Comparison of ENCODE assay signal across 9 cellular contexts in the genomic region with DNA sequence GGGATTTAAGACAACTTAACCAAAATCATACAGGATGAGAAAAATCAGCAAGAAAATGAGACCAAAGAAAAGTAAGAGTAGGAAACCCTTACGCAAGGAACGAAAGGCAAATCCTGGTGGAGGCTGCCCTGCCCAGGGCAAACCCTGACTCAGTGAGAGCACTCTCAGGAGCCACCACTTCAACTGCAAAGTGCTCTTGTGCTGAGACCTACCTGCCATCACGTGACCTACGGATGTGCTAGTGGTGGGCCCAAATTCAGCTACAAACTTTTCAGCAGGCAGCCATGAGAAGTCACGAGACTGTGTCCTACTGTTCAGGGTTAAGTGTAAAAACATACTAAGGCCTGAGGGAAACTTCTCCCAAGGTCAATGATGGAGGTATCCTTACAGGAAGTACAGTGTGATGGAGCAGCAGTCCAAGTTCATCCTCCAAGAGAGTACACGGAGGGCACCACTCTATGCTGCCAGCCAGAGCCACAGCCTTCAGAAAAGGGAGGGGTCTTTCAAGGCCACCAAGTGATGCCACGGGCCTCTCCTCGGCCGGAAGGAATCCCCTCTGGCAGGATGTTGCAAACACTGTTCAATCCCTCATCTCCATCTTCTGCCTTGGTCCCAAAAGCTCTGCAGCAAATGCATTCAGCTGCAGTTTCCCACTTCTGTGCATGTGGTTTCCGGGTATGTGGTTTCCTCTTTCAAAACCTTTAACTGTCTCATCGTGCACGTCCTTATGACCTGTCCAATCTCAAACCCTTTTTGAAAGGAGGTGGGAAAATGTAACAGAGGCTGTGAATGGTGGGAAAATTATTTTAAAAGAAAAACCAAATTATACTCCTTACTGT. TPM values are rescaled to one million over a fixed set of nuclear protein-coding genes. Genes with fewer than 3 reads are reported as not detected.
DNase-seq lines count a peak whose midpoint lies in the region; ATAC-seq, FAIRE-seq and TF ChIP-seq lines count a peak whose summit lies in the region.
"Had no signal": no experiment of that assay in that cellular context is flagged by ENCODE, and none has a peak within 500 bp of the region (broad histone marks: within the 10 kb centered on the region; RNA-seq: fewer than 3 reads in every experiment).

No MANE protein-coding gene starts in this region.

- BruUV-seq in GM12878 (replicated peaks; lab: Mats Ljungman, UMichigan) = no TSS peak

- no peaks in the 10 kb centered on the region; the same call in 1 of the 2 replicates for H4K20me1 ChIP-seq in GM12878 (ENCODE audit: control insufficient read depth, insufficient read depth)

- peak overlapping the region; percentile 40 for H3K4me3 Mint-ChIP-seq in activated CD4-positive, alpha-beta T cell treated with anti-CD3 and anti-CD28 coated beads for 36 hours
- peak overlapping the region; percentile 53 to 87 (median 78) for H3K4me3 Mint-ChIP-seq in naive B cell

- peak overlapping the region; percentile 30 for H3K4me2 ChIP-seq in GM12878 (ENCODE audit: control insufficient read depth, insufficient read depth)

- H3K27ac Mint-ChIP-seq in activated CD4-positive, alpha-beta T cell treated with anti-CD3 and anti-CD28 coated beads for 36 hours = peak overlapping the region; percentile 89
- H3K27ac Mint-ChIP-seq in naive B cell = peak overlapping the region; percentile 5 to 91 (median 68)

- TF ChIP-seq RAD21 in GM12878 (IDR thresholded peaks at IDR 0.05; ENCODE audit: insufficient read depth, low read depth, low read length) = no peak

- H3K9me3 Mint-ChIP-seq in activated CD4-positive, alpha-beta T cell treated with anti-CD3 and anti-CD28 coated beads for 36 hours (ENCODE audit: low read depth) = no peaks in the 10 kb centered on the region
- H3K9me3 Mint-ChIP-seq in naive B cell = no peaks in the 10 kb centered on the region

- RAD21 ChIA-PET in GM12878 (lab: Charles Lee; ENCODE audit: unreplicated experiment) = interaction anchor here (0.8 to 3.4 kb wide), 9 partner anchors 10 to 116 kb away, joined by 3 to 18 read pairs (median 4); a partner anchor contains a TSS

- TF ChIP-seq CTCF in GM12878 (IDR thresholded peaks at IDR 0.05 in 2 of 3, conservative IDR thresholded peaks at IDR 0.05 in 1 of 3; ENCODE audit: control insufficient read depth in 2 of 3, extremely low read depth in 1 of 3, insufficient read depth in 1 of 3, low read depth in 3 of 3, low read length in 3 of 3) = no peak

- H2AFZ ChIP-seq in GM12878 (ENCODE audit: control insufficient read depth, low read depth, low read length) = no peak overlapping the region; the same call in 1 of the 2 replicates

- peaks cover 97% of the 10 kb centered on the region for H3K79me2 ChIP-seq in GM12878 (ENCODE audit: control insufficient read depth, insufficient read depth, low read length)

- no peaks in the 10 kb centered on the region for H3K27me3 Mint-ChIP-seq in activated CD4-positive, alpha-beta T cell treated with anti-CD3 and anti-CD28 coated beads for 36 hours
- H3K27me3 Mint-ChIP-seq in naive B cell = no peaks in the 10 kb centered on the region

- H3K4me1 Mint-ChIP-seq in activated CD4-positive, alpha-beta T cell treated with anti-CD3 and anti-CD28 coated beads for 36 hours = peaks cover 86% of the 10 kb centered on the region
- peaks cover 64 to 85% (median 70%) of the 10 kb centered on the region in 3 donors for H3K4me1 Mint-ChIP-seq in naive B cell

- SMC1A ChIA-PET in GM12878 (lab: Charles Lee; ENCODE audit: uncharacterized antibody, unreplicated experiment) = interaction anchor here (0.7 to 10.3 kb wide), 19 partner anchors 10 to 408 kb away, joined by 3 to 119 read pairs (median 4); a partner anchor contains a TSS

- in situ Hi-C loops in GM12878 (cut with MboI) = no loop called here

- 21% methylated on average over 12 of the region's 12 CpGs for WGBS in GM12878 (ENCODE audit: insufficient coverage, insufficient replicate concordance, low lambda C conversion rate, missing lambda C conversion rate)

- H3K4me1 ChIP-seq in SJCRH30 (peaks cover 37% of the 10 kb centered on the region), GM12878 (ENCODE audit: control insufficient read depth, insufficient read depth, low read length) (peaks cover 43% of the 10 kb centered on the region)

- peak; percentile 75 for ATAC-seq in activated CD4-positive, alpha-beta T cell treated with anti-CD3 and anti-CD28 coated beads for 36 hours
- ATAC-seq in HG03025 (IDR thresholded peaks at IDR 0.05; ENCODE audit: low FRiP score, unreplicated experiment) = peak; percentile 79
- ATAC-seq in GM12878 = peak; percentile 77
- peak; percentile 91 to 94 for ATAC-seq in naive B cell (ENCODE audit: low read depth in 2 of 2)
- ATAC-seq in GM21360 (IDR thresholded peaks at IDR 0.05; ENCODE audit: unreplicated experiment) = no peak

- peaks cover 37% of the 10 kb centered on the region for H3K36me3 ChIP-seq in SJCRH30
- peaks cover 0 to 6% of the 10 kb centered on the region in 2 experiments; a peak in 1 of 4 replicates for H3K36me3 ChIP-seq in GM12878 (ENCODE audit: control insufficient read depth in 2 of 2, insufficient read depth in 2 of 2, low read length in 1 of 2)

- peak; percentile 12; the same call in 1 of the 2 replicates for TF ChIP-seq POLR2A in GM12878 (IDR thresholded peaks at IDR 0.05; ENCODE audit: low read depth, low read length)

- H3K9ac ChIP-seq in GM12878 (ENCODE audit: control insufficient read depth, insufficient read depth, low read length) = no peak overlapping the region

- no peak overlapping the region for H3K4me3 ChIP-seq in SJCRH30
- H3K4me3 ChIP-seq in GM12878 = peak overlapping the region; percentile 44

- H3K27ac ChIP-seq in SJCRH30 (peak overlapping the region; percentile 12), GM12878 (ENCODE audit: control insufficient read depth, insufficient read depth) (peak overlapping the region; percentile 69)

- H3K9me3 ChIP-seq in SJCRH30 (replicated peaks) (no peaks in the 10 kb centered on the region), GM12878 (replicated peaks; ENCODE audit: control insufficient read depth, insufficient read depth, low read length) (no peaks in the 10 kb centered on the region; the same call in 2 of the 3 replicates)

- POLR2A ChIA-PET in activated CD4-positive, alpha-beta T cell treated with anti-CD3 and anti-CD28 coated beads for 36 hours (lab: Charles Lee) = interaction anchor here (0.7 to 1.0 kb wide), 3 partner anchors 9 to 54 kb away, joined by 3 to 6 read pairs (median 4); no protein-coding TSS in a partner anchor
- POLR2A ChIA-PET in GM12878 (lab: Charles Lee) = interaction anchor here (1.7 to 2.9 kb wide), 5 partner anchors 10 to 117 kb away, joined by 5 to 11 read pairs (median 10); a partner anchor contains a TSS

- TF ChIP-seq EP300 in GM12878 (IDR thresholded peaks at IDR 0.05; ENCODE audit: borderline replicate concordance in 1 of 2, control insufficient read depth in 1 of 2, low read depth in 2 of 2, low read length in 2 of 2) = peak in 1 of 2 experiments; percentile 74; a peak in 2 of 4 replicates

- intact Hi-C loops in activated CD4-positive, alpha-beta T cell treated with anti-CD3 and anti-CD28 coated beads for 36 hours (cut with DNase I, micrococcal nuclease) = loop anchor here in 1 of 2 experiments (1.0 kb wide), 2 partner anchors 8 to 36 kb away; no protein-coding TSS in a partner anchor
- intact Hi-C loops in GM12878 (cut with micrococcal nuclease; ENCODE audit: unreplicated experiment) = loop anchor here (2.0 kb wide), 1 partner anchor 44 kb away; no protein-coding TSS in a partner anchor

- FAIRE-seq in GM12878 (lab: Jason Lieb, UNC) = peak; percentile 84
- FAIRE-seq: colon had no signal

- DNase-seq in activated CD4-positive, alpha-beta T cell treated with anti-CD3 and anti-CD28 coated beads for 36 hours = peak; percentile 73
- DNase-seq in activated CD4-positive, alpha-beta T cell treated with anti-CD3 and anti-CD28 coated beads, Interleukin-2, amount 50 U/mL, for 4 hours = no peak
- DNase-seq in SJCRH30 (peak; percentile 42 to 71), GM12878 (ENCODE audit: low read depth, low spot score) (peak; percentile 74), naive B cell (peak; percentile 72), SHP77 treated with DMSO at 0.1 percent for 48 hours (lab: John Stamatoyannopoulos, UW) (no peak)

- peaks cover 34% of the 10 kb centered on the region for H3K36me3 Mint-ChIP-seq in activated CD4-positive, alpha-beta T cell treated with anti-CD3 and anti-CD28 coated beads for 36 hours (ENCODE audit: low read depth)
- no peaks in the 10 kb centered on the region for H3K36me3 Mint-ChIP-seq in naive B cell

- H3K27me3 ChIP-seq in SJCRH30 (no peaks in the 10 kb centered on the region), GM12878 (replicated peaks in 1 of 2; ENCODE audit: control insufficient read depth in 2 of 2, insufficient read depth in 2 of 2, low read length in 1 of 2) (no peaks in the 10 kb centered on the region)

- CTCF ChIA-PET in activated CD4-positive, alpha-beta T cell treated with anti-CD3 and anti-CD28 coated beads for 36 hours (lab: Charles Lee) = interaction anchor here (0.6 to 2.2 kb wide), 9 partner anchors 11 to 155 kb away, joined by 3 to 7 read pairs (median 4); no protein-coding TSS in a partner anchor
- CTCF ChIA-PET in GM12878 (lab: Yijun Ruan, JAX) = interaction anchor here (0.6 to 4.5 kb wide), 13 partner anchors 10 to 121 kb away, joined by 3 to 34 read pairs (median 5); a partner anchor contains a TSS

RNA-seq across cellular contexts. Expression of a gene that starts 9.5 kb away (rescaled TPM):
- total RNA-seq in activated CD4-positive, alpha-beta T cell treated with anti-CD3 and anti-CD28 coated beads for 36 hours = 10 to 100 TPM; 31.5 to 36.1 TPM
- total RNA-seq in SJCRH30 (2014; rRNA removed; shearing (Covaris generic)) = 82.3 and 87.1 TPM in 2 replicates
- 82.5 and 96.0 TPM in 2 replicates for total RNA-seq in GM12878 (2013; cell fraction: nucleolus; rRNA removed)
- total RNA-seq in GM12878 (2014; rRNA removed) = 9.8 and 11.1 TPM in 2 replicates
- total RNA-seq in GM12878 (2014; rRNA removed; fragmentation: Illumina TruSeq; extraction: Trizol) = 14.2 and 14.7 TPM in 2 replicates
- total RNA-seq in GM12878 (2021) = 17.5 and 17.8 TPM in 2 replicates
- 7.5 TPM for polyA plus RNA-seq in GM12878 (2011; ENCODE audit: low read depth)
- 31.2 and 41.1 TPM in 2 replicates for polyA plus RNA-seq in GM12878 (2011; rRNA removed)
- 17.9 and 23.9 TPM in 2 replicates for polyA plus RNA-seq in GM12878 (2011; cell fraction: cytosol; rRNA removed)
- 19.2 and 19.8 TPM in 2 replicates for polyA plus RNA-seq in GM12878 (2011; cell fraction: nucleus; rRNA removed)
- 7.4 and 12.5 TPM in 2 replicates for polyA plus RNA-seq in GM12878 (2012)
- polyA plus RNA-seq in GM12878 (2014; fragmentation: Illumina TruSeq; extraction: Trizol) = 16.1 and 18.9 TPM in 2 replicates
- 10 to 100 TPM in 1 of 2 experiments, 1 to 10 TPM in 1; 5.1 to 10.0 TPM for polyA plus RNA-seq in GM12878 (2014; fragmentation: Nextera tagmentation; extraction: Ambion mirVana)
- 10.8 and 11.0 TPM in 2 replicates for polyA plus RNA-seq in GM12878 (2014; rRNA removed)
- polyA plus RNA-seq in GM12878 (2016; fragmentation: Nextera tagmentation; extraction: Ambion mirVana) = 1 to 10 TPM; 1.4 to 1.8 TPM
- 36.3 and 39.7 TPM in 2 replicates for polyA minus RNA-seq in GM12878 (2011; rRNA and poly(A)+ RNA removed)
- 14.3 and 16.0 TPM in 2 replicates for polyA minus RNA-seq in GM12878 (2011; cell fraction: cytosol; rRNA and poly(A)+ RNA removed)
- polyA minus RNA-seq in GM12878 (2011; cell fraction: nucleus; rRNA and poly(A)+ RNA removed) = 13.2 and 20.8 TPM in 2 replicates
- polyA plus RNA-seq in naive B cell (ENCODE audit: low read depth in 6 of 6) = 1 to 10 TPM; 2.0 to 3.7 (median 2.5) TPM

RNA-seq across cellular contexts. Expression of a gene that starts 34.9 kb away (rescaled TPM):
- total RNA-seq in activated CD4-positive, alpha-beta T cell treated with anti-CD3 and anti-CD28 coated beads for 36 hours = 10 to 100 TPM; 14.5 to 20.8 TPM
- total RNA-seq in SJCRH30 (2014; rRNA removed; shearing (Covaris generic)) = 51.0 and 60.1 TPM in 2 replicates
- total RNA-seq in GM12878 (2013; cell fraction: nucleolus; rRNA removed) = 50.5 and 66.2 TPM in 2 replicates
- total RNA-seq in GM12878 (2014; rRNA removed) = 30.7 and 36.4 TPM in 2 replicates
- total RNA-seq in GM12878 (2014; rRNA removed; fragmentation: Illumina TruSeq; extraction: Trizol) = 35.7 and 37.8 TPM in 2 replicates
- total RNA-seq in GM12878 (2021) = 29.0 and 33.4 TPM in 2 replicates
- 37.2 TPM for polyA plus RNA-seq in GM12878 (2011; ENCODE audit: low read depth)
- 62.9 and 73.8 TPM in 2 replicates for polyA plus RNA-seq in GM12878 (2011; rRNA removed)
- polyA plus RNA-seq in GM12878 (2011; cell fraction: cytosol; rRNA removed) = 43.7 and 45.0 TPM in 2 replicates
- 30.2 and 33.3 TPM in 2 replicates for polyA plus RNA-seq in GM12878 (2011; cell fraction: nucleus; rRNA removed)
- polyA plus RNA-seq in GM12878 (2012) = 42.4 and 44.3 TPM in 2 replicates
- polyA plus RNA-seq in GM12878 (2014; fragmentation: Illumina TruSeq; extraction: Trizol) = 34.9 and 35.8 TPM in 2 replicates
- polyA plus RNA-seq in GM12878 (2014; fragmentation: Nextera tagmentation; extraction: Ambion mirVana) = 10 to 100 TPM; 25.8 to 36.7 TPM
- 39.4 and 48.7 TPM in 2 replicates for polyA plus RNA-seq in GM12878 (2014; rRNA removed)
- polyA plus RNA-seq in GM12878 (2016; fragmentation: Nextera tagmentation; extraction: Ambion mirVana) = 10 to 100 TPM; 87.9 to 90.1 TPM
- 27.9 and 31.7 TPM in 2 replicates for polyA minus RNA-seq in GM12878 (2011; rRNA and poly(A)+ RNA removed)
- polyA minus RNA-seq in GM12878 (2011; cell fraction: cytosol; rRNA and poly(A)+ RNA removed) = 7.9 and 8.7 TPM in 2 replicates
- 25.0 and 38.4 TPM in 2 replicates for polyA minus RNA-seq in GM12878 (2011; cell fraction: nucleus; rRNA and poly(A)+ RNA removed)
- polyA plus RNA-seq in naive B cell (ENCODE audit: low read depth in 6 of 6) = 10 to 100 TPM; 25.7 to 49.7 (median 40.0) TPM

RNA-seq across cellular contexts. Expression of a gene that starts 52.7 kb away (rescaled TPM):
- total RNA-seq in activated CD4-positive, alpha-beta T cell treated with anti-CD3 and anti-CD28 coated beads for 36 hours = 100 to 1,000 TPM; 167 to 185 TPM
- 139 and 151 TPM in 2 replicates for total RNA-seq in SJCRH30 (2014; rRNA removed; shearing (Covaris generic))
- total RNA-seq in GM12878 (2013; cell fraction: nucleolus; rRNA removed) = 112 TPM in 2 replicates
- 88.4 and 95.1 TPM in 2 replicates for total RNA-seq in GM12878 (2014; rRNA removed)
- 54.3 and 59.9 TPM in 2 replicates for total RNA-seq in GM12878 (2014; rRNA removed; fragmentation: Illumina TruSeq; extraction: Trizol)
- 117 and 126 TPM in 2 replicates for total RNA-seq in GM12878 (2021)
- 149 TPM for polyA plus RNA-seq in GM12878 (2011; ENCODE audit: low read depth)
- polyA plus RNA-seq in GM12878 (2011; rRNA removed) = 267 and 344 TPM in 2 replicates
- 146 and 176 TPM in 2 replicates for polyA plus RNA-seq in GM12878 (2011; cell fraction: cytosol; rRNA removed)
- 172 and 183 TPM in 2 replicates for polyA plus RNA-seq in GM12878 (2011; cell fraction: nucleus; rRNA removed)
- 111 and 176 TPM in 2 replicates for polyA plus RNA-seq in GM12878 (2012)
- 138 and 154 TPM in 2 replicates for polyA plus RNA-seq in GM12878 (2014; fragmentation: Illumina TruSeq; extraction: Trizol)
- polyA plus RNA-seq in GM12878 (2014; fragmentation: Nextera tagmentation; extraction: Ambion mirVana) = 100 to 1,000 TPM; 174 to 238 TPM
- polyA plus RNA-seq in GM12878 (2014; rRNA removed) = 123 and 149 TPM in 2 replicates
- 100 to 1,000 TPM; 240 to 258 TPM for polyA plus RNA-seq in GM12878 (2016; fragmentation: Nextera tagmentation; extraction: Ambion mirVana)
- 55.1 and 81.8 TPM in 2 replicates for polyA minus RNA-seq in GM12878 (2011; rRNA and poly(A)+ RNA removed)
- 42.9 and 46.5 TPM in 2 replicates for polyA minus RNA-seq in GM12878 (2011; cell fraction: cytosol; rRNA and poly(A)+ RNA removed)
- polyA minus RNA-seq in GM12878 (2011; cell fraction: nucleus; rRNA and poly(A)+ RNA removed) = 27.8 and 38.6 TPM in 2 replicates
- 10 to 100 TPM; 60.4 to 74.7 (median 66.6) TPM for polyA plus RNA-seq in naive B cell (ENCODE audit: low read depth in 6 of 6)

Comparison
In these comparisons a context has a peak if more than half of its experiments do, and no peak if none do; other contexts are left out.
1. DNase-seq: peak in activated CD4-positive, alpha-beta T cell treated with anti-CD3 and anti-CD28 coated beads for 36 hours (single experiment), SJCRH30 (2 of 2), GM12878 (single experiment) and naive B cell (single experiment); none in activated CD4-positive, alpha-beta T cell treated with anti-CD3 and anti-CD28 coated beads, Interleukin-2, amount 50 U/mL, for 4 hours (0 of 2) and SHP77 treated with DMSO at 0.1 percent for 48 hours (single experiment).